ENCODE assay signal across 1 cellular context in the genomic region with DNA sequence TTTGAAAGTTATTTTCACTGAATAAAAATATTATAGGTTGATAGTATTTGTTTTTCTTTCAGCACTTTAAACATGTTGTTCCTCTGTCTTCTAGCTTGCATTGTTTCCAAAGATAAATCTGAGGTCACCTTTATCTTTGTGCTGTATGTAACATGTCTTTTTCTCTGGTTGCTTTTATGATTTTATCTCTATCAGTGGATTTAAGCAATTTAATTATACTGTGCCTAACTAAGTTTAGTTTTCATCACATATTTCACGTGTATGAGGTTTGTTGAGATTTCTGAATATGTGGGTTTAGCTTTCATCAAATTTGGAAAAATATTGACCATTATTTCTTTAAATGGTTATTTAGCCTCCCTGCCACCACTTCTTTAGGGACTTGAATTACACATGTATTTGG.
TF ChIP-seq lines count a peak whose summit lies in the region.

No MANE protein-coding gene starts in this region.

TF ChIP-seq in SK-N-SH treated with all-trans-retinoic acid at 6 μM for 48 hours, 23 proteins besides CTCF, POLR2A, EP300 and RAD21 (continued from another document):
- no peak for TF ChIP-seq POU6F1 (CRISPR knock-in tag; IDR thresholded peaks at IDR 0.05; ENCODE audit: borderline replicate concordance, low read depth)
TF ChIP-seq in SK-N-SH treated with all-trans-retinoic acid at 6 μM for 48 hours: peak in this region for 0.
